30 cellular contexts compared by ENCODE assay signal in the genomic region with DNA sequence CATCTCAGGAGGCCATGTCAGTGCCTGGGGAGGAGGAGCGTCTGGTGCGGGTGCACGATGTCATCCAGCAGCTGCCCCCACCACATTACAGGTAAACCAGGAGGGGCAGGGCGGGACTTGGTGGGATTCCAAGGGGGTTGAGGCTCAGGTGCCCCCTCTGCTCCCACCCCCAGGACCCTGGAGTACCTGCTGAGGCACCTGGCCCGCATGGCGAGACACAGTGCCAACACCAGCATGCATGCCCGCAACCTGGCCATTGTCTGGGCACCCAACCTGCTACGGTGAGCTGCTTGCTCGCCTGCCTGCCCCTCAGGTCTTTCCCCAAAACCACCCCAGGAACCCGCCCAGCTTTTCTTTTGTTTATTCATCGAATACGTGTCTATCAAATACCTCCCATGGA. TPM values are rescaled to one million over a fixed set of nuclear protein-coding genes. Genes with fewer than 3 reads are reported as not detected.
"Had no signal": no experiment of that assay in that cellular context is flagged by ENCODE, and none has a peak within 500 bp of the region (broad histone marks: within the 10 kb centered on the region; RNA-seq: fewer than 3 reads in every experiment).

No MANE protein-coding gene starts in this region.

- DNase-seq: cortex of kidney; foreskin fibroblast; gastrocnemius medialis; head of caudate nucleus; left ventricle myocardium superior; lower lobe of right lung; stimulated activated CD4-positive, alpha-beta T cell treated with anti-CD3 and anti-CD28 coated beads, Interleukin-12 subunit alpha, Interleukin-12 subunit beta, amount 100 ng/mL, for 4 hours; stimulated activated CD4-positive, alpha-beta T cell treated with anti-CD3 and anti-CD28 coated beads, Interleukin-1b, Interleukin-23, amount 100 ng/mL, for 48 hours; stimulated activated CD4-positive, alpha-beta T cell treated with anti-CD3 and anti-CD28 coated beads, Interleukin-4, amount 100 ng/mL, for 1 hour; stimulated activated CD8-positive, alpha-beta memory T cell treated with anti-CD3 and anti-CD28 coated beads, Interleukin-4, amount 100 ng/mL, for 48 hours; stimulated activated naive CD4-positive, alpha-beta T cell treated with Interleukin-2 at 50 U/mL for 16 hours; stomach; thyroid gland; trophoblast cell had no signal

- FAIRE-seq: keratinocyte, urothelium cell line had no signal

- H3K36me3 ChIP-seq: prostate gland had no signal

- H3K4me3 ChIP-seq: gastrocnemius medialis, lower lobe of right lung, prostate gland, right atrium auricular region, smooth muscle cell, stomach, thyroid gland had no signal

- H3K27ac ChIP-seq: epithelial cell of prostate, gastrocnemius medialis, lower lobe of right lung, prostate gland, right atrium auricular region, stomach, thyroid gland had no signal

- H3K4me1 ChIP-seq: gastrocnemius medialis, lower lobe of right lung, prostate gland, right atrium auricular region, stomach, thyroid gland had no signal

- H3K27me3 ChIP-seq: gastrocnemius medialis, right atrium auricular region, stomach, thyroid gland had no signal

- H3K9me3 ChIP-seq: gastrocnemius medialis, lower lobe of right lung, prostate gland, right atrium auricular region, stomach, thyroid gland had no signal

- H3K4me2 ChIP-seq: smooth muscle cell had no signal

- ATAC-seq: esophagus mucosa; gastrocnemius medialis; left ventricle myocardium superior; lower lobe of right lung; natural killer cell treated with Interleukin-12 subunit alpha and Interleukin-12 subunit beta and Interleukin-15 and Interleukin-18, amount 100 ng/mL, for 72 hours; sciatic nerve had no signal

RNA-seq across cellular contexts. Expression of gene HSPB6, which starts 25.8 kb away (rescaled TPM):
- total RNA-seq: mononuclear cell; natural killer cell treated with Interleukin-12 subunit alpha and Interleukin-12 subunit beta and Interleukin-15 and Interleukin-18, amount 100 ng/mL, for 72 hours had no signal
- polyA plus RNA-seq: keratinocyte had no signal

RNA-seq across cellular contexts. Expression of gene PRODH2, which starts 30.1 kb away (rescaled TPM):
- total RNA-seq: dermis microvascular lymphatic vessel endothelial cell; esophagus mucosa; glomerular endothelial cell; left ventricle myocardium superior; lower lobe of right lung; mononuclear cell; natural killer cell treated with Interleukin-12 subunit alpha and Interleukin-12 subunit beta and Interleukin-15 and Interleukin-18, amount 100 ng/mL, for 72 hours; neural crest cell; osteocyte; prostate gland; right atrium auricular region; sciatic nerve; smooth muscle cell; stomach; subcutaneous adipose tissue; temporal lobe; thyroid gland had no signal
- polyA plus RNA-seq: keratinocyte, smooth muscle cell had no signal
